8 cellular contexts compared by ENCODE assay signal in genomic region chr18:61322265-61322873, GRCh38. TPM values are rescaled to one million over a fixed set of nuclear protein-coding genes. Genes with fewer than 3 reads are reported as not detected.
DNase-seq lines count a peak whose midpoint lies in the region; ATAC-seq and TF ChIP-seq lines count a peak whose summit lies in the region.

No MANE protein-coding gene starts in this region.

- H2AFZ ChIP-seq in trophoblast cell (ENCODE audit: insufficient read depth, low read length, poor library complexity) = no peak overlapping the region

- DNase-seq in BJ (ENCODE audit: low read depth) = no peak
- DNase-seq in NCI-H2029 (lab: John Stamatoyannopoulos, UW) = peak; percentile 7
- DNase-seq in fibroblast of villous mesenchyme (ENCODE audit: low read depth) = peak; percentile 30
- DNase-seq in trophoblast cell = peak; percentile 27 to 50
- no peak for DNase-seq in dedifferentiated amniotic fluid mesenchymal stem cell (ENCODE audit: extremely low spot score)

- no peak overlapping the region for H3K14ac ChIP-seq in trophoblast cell (ENCODE audit: low read length)

- no peaks in the 10 kb centered on the region for H3K79me2 ChIP-seq in trophoblast cell (ENCODE audit: control insufficient read depth, insufficient read depth, low read length, poor library complexity)

- H4K8ac ChIP-seq in trophoblast cell (ENCODE audit: low read depth, low read length) = no peak overlapping the region

- no peak overlapping the region for H3K18ac ChIP-seq in trophoblast cell (ENCODE audit: low read length)

- no peaks in the 10 kb centered on the region for H3K79me1 ChIP-seq in trophoblast cell (ENCODE audit: low read length)

- TF ChIP-seq CTCF in BJ (IDR thresholded peaks at IDR 0.05; ENCODE audit: insufficient read depth, low read depth, low read length) (peak; percentile 96), WI38 (IDR thresholded peaks at IDR 0.05; ENCODE audit: low read depth, low read length) (peak; percentile 49), fibroblast of villous mesenchyme (IDR thresholded peaks at IDR 0.05; ENCODE audit: insufficient read depth, low read depth, low read length) (peak; percentile 76)

- H2BK5ac ChIP-seq in trophoblast cell (ENCODE audit: low read depth, low read length, poor library complexity) = no peak overlapping the region

- no peak overlapping the region for H3K9ac ChIP-seq in trophoblast cell (ENCODE audit: low read length)

- H3K4me2 ChIP-seq in trophoblast cell (ENCODE audit: low read length) = no peak overlapping the region

- H3K4ac ChIP-seq in trophoblast cell (ENCODE audit: low read depth, low read length) = no peak overlapping the region

- no peak overlapping the region for H2BK120ac ChIP-seq in trophoblast cell (ENCODE audit: insufficient read depth, low read length, poor library complexity)

- ATAC-seq in GM18858 (IDR thresholded peaks at IDR 0.05; ENCODE audit: unreplicated experiment) (peak; percentile 96), HG02943 (IDR thresholded peaks at IDR 0.05; ENCODE audit: low read depth, unreplicated experiment) (peak; percentile 92)

- H3K4me3 ChIP-seq in BJ (ENCODE audit: low read depth, low read length) = no peak overlapping the region
- no peak overlapping the region for H3K4me3 ChIP-seq in WI38 (ENCODE audit: low read depth, low read length)
- H3K4me3 ChIP-seq in fibroblast of villous mesenchyme (ENCODE audit: low read depth, low read length) = no peak overlapping the region
- H3K4me3 ChIP-seq in trophoblast cell (ENCODE audit: low read depth, low read length) = no peak overlapping the region

- no peak overlapping the region for H3K27ac ChIP-seq in trophoblast cell (ENCODE audit: low read depth, low read length)

- H3K4me1 ChIP-seq in trophoblast cell (ENCODE audit: control insufficient read depth in 1 of 2, insufficient read depth in 2 of 2, low read length in 2 of 2) = no peaks in the 10 kb centered on the region

- POLR2A ChIA-PET in BJ (lab: Charles Lee) = no interaction called here

- H3K23ac ChIP-seq in trophoblast cell (ENCODE audit: low read length) = no peak overlapping the region

- CTCF ChIA-PET in BJ (lab: Yijun Ruan, JAX) = interaction anchor here (0.6 to 7.9 kb wide), 25 partner anchors 10 to 809 kb away, joined by 3 to 282 read pairs (median 4); partner anchors contain the start of gene CDH20

- H3K27me3 ChIP-seq in BJ (ENCODE audit: control insufficient read depth, insufficient read depth, low read length) = no peaks in the 10 kb centered on the region
- H3K27me3 ChIP-seq in trophoblast cell (ENCODE audit: insufficient read depth, low read length) = no peaks in the 10 kb centered on the region

- H2AK5ac ChIP-seq in trophoblast cell (ENCODE audit: low read length) = no peak overlapping the region

- H3K9me3 ChIP-seq in trophoblast cell (ENCODE audit: insufficient read depth, low read depth, low read length) = peaks cover 2% of the 10 kb centered on the region

- no peak overlapping the region for H4K12ac ChIP-seq in trophoblast cell (ENCODE audit: low read depth, low read length)

- H4K91ac ChIP-seq in trophoblast cell (ENCODE audit: low read depth, low read length) = no peak overlapping the region

- H3K36me3 ChIP-seq in BJ (ENCODE audit: control insufficient read depth, insufficient read depth, low read length) = no peaks in the 10 kb centered on the region
- no peaks in the 10 kb centered on the region for H3K36me3 ChIP-seq in trophoblast cell (ENCODE audit: control insufficient read depth in 1 of 2, insufficient read depth in 2 of 2, low read length in 2 of 2)

- no peak overlapping the region for H2BK12ac ChIP-seq in trophoblast cell (ENCODE audit: low read length)

- no CpG with 5 or more reads among the region's 9 CpGs for WGBS in trophoblast cell (ENCODE audit: extremely low coverage, insufficient coverage, insufficient read length)

RNA-seq across cellular contexts. Expression of gene CDH20, which starts 10.9 kb away (rescaled TPM):
- polyA plus RNA-seq in BJ (2011; rRNA removed) = 0.02 TPM in 1 of 2 replicates, not detected in the other
- polyA minus RNA-seq in BJ (2011; rRNA and poly(A)+ RNA removed) = 0.10 TPM in 1 of 2 replicates, not detected in the other
- under 0.01 and 0.32 TPM in 2 replicates for total RNA-seq in fibroblast of villous mesenchyme
- 1.7 and 2.0 TPM in 2 replicates for polyA plus RNA-seq in trophoblast cell (2013)

Comparison
In these comparisons a context has a peak if more than half of its experiments do, and no peak if none do; other contexts are left out.
1. DNase-seq: peak in NCI-H2029 (single experiment), fibroblast of villous mesenchyme (single experiment) and trophoblast cell (2 of 2); none in BJ (single experiment) and dedifferentiated amniotic fluid mesenchymal stem cell (single experiment).
2. Peak in every context shown above with its lines, with median percentiles within 50 percentile points of each other: CTCF ChIP-seq.